Comparison of ENCODE assay signal across 8 cellular contexts in genomic region chr11:1572200-1573076, GRCh38. TPM values are rescaled to one million over a fixed set of nuclear protein-coding genes. Genes with fewer than 3 reads are reported as not detected.
DNase-seq lines count a peak whose midpoint lies in the region; ATAC-seq lines count a peak whose summit lies in the region.

DUSP8 (minus strand) TSS chr11:1572271; CDS start chr11:1565826, 6,445 bp downstream.

- CTCF ChIA-PET in activated CD4-positive, alpha-beta T cell treated with anti-CD3 and anti-CD28 coated beads, Interleukin-2, amount 10 ng/mL, durations not matched to agents 7 days and 5 days (lab: Charles Lee): no interaction called here

- H3K36me3 Mint-ChIP-seq in activated CD4-positive, alpha-beta T cell treated with anti-CD3 and anti-CD28 coated beads, Interleukin-2, amount 10 ng/mL, durations not matched to agents 7 days and 5 days (ENCODE audit: low read depth): no peaks in the 10 kb centered on the region

- peak within 1 kb of the TSS; percentile 69 for H3K27ac ChIP-seq in cingulate gyrus (ENCODE audit: low read depth, low read length)

- no peak within 1 kb of the TSS for H3K27ac Mint-ChIP-seq in activated CD4-positive, alpha-beta T cell treated with anti-CD3 and anti-CD28 coated beads, Interleukin-2, amount 10 ng/mL, durations not matched to agents 7 days and 5 days

- peaks cover 33% of the 10 kb centered on the region for H3K27me3 Mint-ChIP-seq in activated CD4-positive, alpha-beta T cell treated with anti-CD3 and anti-CD28 coated beads, Interleukin-2, amount 10 ng/mL, durations not matched to agents 7 days and 5 days

- peaks cover 11% of the 10 kb centered on the region for H3K4me1 Mint-ChIP-seq in activated CD4-positive, alpha-beta T cell treated with anti-CD3 and anti-CD28 coated beads, Interleukin-2, amount 10 ng/mL, durations not matched to agents 7 days and 5 days

- POLR2A ChIA-PET in activated CD4-positive, alpha-beta T cell treated with anti-CD3 and anti-CD28 coated beads, Interleukin-2, amount 10 ng/mL, durations not matched to agents 7 days and 5 days (lab: Charles Lee): no interaction called here

- no peaks in the 10 kb centered on the region for H3K9me3 Mint-ChIP-seq in activated CD4-positive, alpha-beta T cell treated with anti-CD3 and anti-CD28 coated beads, Interleukin-2, amount 10 ng/mL, durations not matched to agents 7 days and 5 days

- no peak within 1 kb of the TSS for H3K4me3 Mint-ChIP-seq in activated CD4-positive, alpha-beta T cell treated with anti-CD3 and anti-CD28 coated beads, Interleukin-2, amount 10 ng/mL, durations not matched to agents 7 days and 5 days

- DNase-seq in NCI-H226 (peak; percentile 67), kidney glomerular epithelial cell (lab: John Stamatoyannopoulos, UW) (peak; percentile 87), GF-D8 (lab: John Stamatoyannopoulos, UW) (no peak)
- DNase-seq in activated CD4-positive, alpha-beta T cell treated with anti-CD3 and anti-CD28 coated beads, Interleukin-2, amount 10 ng/mL, durations not matched to agents 7 days and 5 days: peak; percentile 89
- peak; percentile 93 for DNase-seq in stimulated activated CD4-positive, alpha-beta T cell treated with anti-CD3 and anti-CD28 coated beads, Interleukin-12 subunit alpha, Interleukin-12 subunit beta, amount 100 ng/mL, for 4 hours

- peak; percentile 66 for ATAC-seq in HG02981 (IDR thresholded peaks at IDR 0.05; ENCODE audit: unreplicated experiment)

- peak within 1 kb of the TSS; percentile 43; the same call in 1 of the 2 replicates for H3K4me3 ChIP-seq in GM08714 (ENCODE audit: low read length)

RNA-seq across cellular contexts. Expression of gene DUSP8, which starts in this region (rescaled TPM):
- under 1 TPM; 0.22 to 0.23 TPM for total RNA-seq in activated CD4-positive, alpha-beta T cell treated with anti-CD3 and anti-CD28 coated beads, Interleukin-2, amount 10 ng/mL, durations not matched to agents 7 days and 5 days

Comparison
In these comparisons a context has a peak if more than half of its experiments do, and no peak if none do; other contexts are left out.
1. Peak in DNase-seq in activated CD4-positive, alpha-beta T cell treated with anti-CD3 and anti-CD28 coated beads, Interleukin-2, amount 10 ng/mL, durations not matched to agents 7 days and 5 days; RNA of the gene not detected or under 1 TPM.